In genomic region chr7:106001196-106001595, GRCh38 we compare ENCODE assay signal across 17 cellular contexts.
"Had no signal": no experiment of that assay in that cellular context is flagged by ENCODE, and none has a peak within 500 bp of the region (broad histone marks: within the 10 kb centered on the region; RNA-seq: fewer than 3 reads in every experiment).

No MANE protein-coding gene starts in this region.

- H3K36me3 ChIP-seq: SJCRH30 had no signal

- H3K4me3 ChIP-seq: SJCRH30 had no signal

- ATAC-seq: SK-N-SH treated with all-trans-retinoic acid at 6 μM for 48 hours had no signal

- H3K9me3 ChIP-seq: SJCRH30 had no signal

- DNase-seq: KBM-7, MV-4-11, NCI-H1048, NCI-H1105, NCI-H1436 treated with DMSO at 0.1 percent for 48 hours, NCI-H1694, NCI-H187 treated with DMSO at 0.1 percent for 48 hours, NCI-H2029 treated with DMSO at 0.1 percent for 48 hours, NCI-H226, NCI-H446, NCI-H510A, NCI-H524 treated with DMSO at 0.1 percent for 48 hours, NCI-H774, RPMI8226, SHP77 treated with DMSO at 0.1 percent for 48 hours had no signal

- H3K27ac ChIP-seq: SJCRH30 had no signal
